In the genomic region with DNA sequence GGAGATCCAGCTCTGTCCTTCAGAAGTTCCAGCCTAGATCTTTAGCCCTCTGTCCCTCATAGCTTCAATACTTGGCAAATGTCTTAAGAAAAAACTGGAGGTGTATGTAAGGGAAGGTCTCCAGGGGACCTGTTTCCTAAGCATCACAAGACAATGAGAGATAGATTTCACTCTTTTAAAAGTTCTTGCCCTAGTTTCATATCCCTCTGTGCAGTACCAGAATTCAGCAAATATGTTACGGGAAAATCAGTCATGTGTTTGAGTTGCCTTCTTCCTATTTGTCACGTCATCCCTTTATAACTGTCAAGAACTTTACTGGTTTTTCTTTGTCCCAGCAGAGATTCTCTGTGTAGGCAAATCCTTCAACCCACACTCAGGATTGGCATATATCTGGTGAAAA, we compare ENCODE assay signal across 1 cellular context.
TF ChIP-seq lines count a peak whose summit lies in the region.

No MANE protein-coding gene starts in this region.

TF ChIP-seq in SK-N-SH treated with all-trans-retinoic acid at 6 μM for 48 hours, 23 proteins besides CTCF, POLR2A, EP300 and RAD21 (continued from another document):
- TF ChIP-seq, protein P1, sequence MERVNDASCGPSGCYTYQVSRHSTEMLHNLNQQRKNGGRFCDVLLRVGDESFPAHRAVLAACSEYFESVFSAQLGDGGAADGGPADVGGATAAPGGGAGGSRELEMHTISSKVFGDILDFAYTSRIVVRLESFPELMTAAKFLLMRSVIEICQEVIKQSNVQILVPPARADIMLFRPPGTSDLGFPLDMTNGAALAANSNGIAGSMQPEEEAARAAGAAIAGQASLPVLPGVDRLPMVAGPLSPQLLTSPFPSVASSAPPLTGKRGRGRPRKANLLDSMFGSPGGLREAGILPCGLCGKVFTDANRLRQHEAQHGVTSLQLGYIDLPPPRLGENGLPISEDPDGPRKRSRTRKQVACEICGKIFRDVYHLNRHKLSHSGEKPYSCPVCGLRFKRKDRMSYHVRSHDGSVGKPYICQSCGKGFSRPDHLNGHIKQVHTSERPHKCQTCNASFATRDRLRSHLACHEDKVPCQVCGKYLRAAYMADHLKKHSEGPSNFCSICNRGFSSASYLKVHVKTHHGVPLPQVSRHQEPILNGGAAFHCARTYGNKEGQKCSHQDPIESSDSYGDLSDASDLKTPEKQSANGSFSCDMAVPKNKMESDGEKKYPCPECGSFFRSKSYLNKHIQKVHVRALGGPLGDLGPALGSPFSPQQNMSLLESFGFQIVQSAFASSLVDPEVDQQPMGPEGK (CRISPR knock-in tag; IDR thresholded peaks at IDR 0.05; ENCODE audit: borderline replicate concordance), result no peak
- no peak for TF ChIP-seq SNAI2 (CRISPR knock-in tag; IDR thresholded peaks at IDR 0.05)
- TF ChIP-seq ZFP30 (CRISPR knock-in tag; IDR thresholded peaks at IDR 0.05), result no peak
- TF ChIP-seq ZFP3 (CRISPR knock-in tag; IDR thresholded peaks at IDR 0.05), result no peak
- no peak for TF ChIP-seq ZNF8 (CRISPR knock-in tag; IDR thresholded peaks at IDR 0.05)
- TF ChIP-seq CSDC2 (CRISPR knock-in tag; IDR thresholded peaks at IDR 0.05), result no peak
- no peak for TF ChIP-seq ISL1 (CRISPR knock-in tag; IDR thresholded peaks at IDR 0.05)
- TF ChIP-seq, protein P2, sequence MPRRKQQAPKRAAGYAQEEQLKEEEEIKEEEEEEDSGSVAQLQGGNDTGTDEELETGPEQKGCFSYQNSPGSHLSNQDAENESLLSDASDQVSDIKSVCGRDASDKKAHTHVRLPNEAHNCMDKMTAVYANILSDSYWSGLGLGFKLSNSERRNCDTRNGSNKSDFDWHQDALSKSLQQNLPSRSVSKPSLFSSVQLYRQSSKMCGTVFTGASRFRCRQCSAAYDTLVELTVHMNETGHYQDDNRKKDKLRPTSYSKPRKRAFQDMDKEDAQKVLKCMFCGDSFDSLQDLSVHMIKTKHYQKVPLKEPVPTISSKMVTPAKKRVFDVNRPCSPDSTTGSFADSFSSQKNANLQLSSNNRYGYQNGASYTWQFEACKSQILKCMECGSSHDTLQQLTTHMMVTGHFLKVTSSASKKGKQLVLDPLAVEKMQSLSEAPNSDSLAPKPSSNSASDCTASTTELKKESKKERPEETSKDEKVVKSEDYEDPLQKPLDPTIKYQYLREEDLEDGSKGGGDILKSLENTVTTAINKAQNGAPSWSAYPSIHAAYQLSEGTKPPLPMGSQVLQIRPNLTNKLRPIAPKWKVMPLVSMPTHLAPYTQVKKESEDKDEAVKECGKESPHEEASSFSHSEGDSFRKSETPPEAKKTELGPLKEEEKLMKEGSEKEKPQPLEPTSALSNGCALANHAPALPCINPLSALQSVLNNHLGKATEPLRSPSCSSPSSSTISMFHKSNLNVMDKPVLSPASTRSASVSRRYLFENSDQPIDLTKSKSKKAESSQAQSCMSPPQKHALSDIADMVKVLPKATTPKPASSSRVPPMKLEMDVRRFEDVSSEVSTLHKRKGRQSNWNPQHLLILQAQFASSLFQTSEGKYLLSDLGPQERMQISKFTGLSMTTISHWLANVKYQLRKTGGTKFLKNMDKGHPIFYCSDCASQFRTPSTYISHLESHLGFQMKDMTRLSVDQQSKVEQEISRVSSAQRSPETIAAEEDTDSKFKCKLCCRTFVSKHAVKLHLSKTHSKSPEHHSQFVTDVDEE (CRISPR knock-in tag; IDR thresholded peaks at IDR 0.05), result no peak
- TF ChIP-seq ESRRG (CRISPR knock-in tag; IDR thresholded peaks at IDR 0.05), result no peak
- no peak for TF ChIP-seq BACH2 (CRISPR knock-in tag; IDR thresholded peaks at IDR 0.05; ENCODE audit: borderline replicate concordance)
- no peak for TF ChIP-seq ARNTL (CRISPR knock-in tag; IDR thresholded peaks at IDR 0.05; ENCODE audit: borderline replicate concordance, low read depth)
- no peak for TF ChIP-seq ZNF70 (CRISPR knock-in tag; IDR thresholded peaks at IDR 0.05)
- no peak for TF ChIP-seq ZC3H10 (CRISPR knock-in tag; IDR thresholded peaks at IDR 0.05)
- no peak for TF ChIP-seq PPARA (CRISPR knock-in tag; IDR thresholded peaks at IDR 0.05; ENCODE audit: borderline replicate concordance)
- TF ChIP-seq ZNF565 (CRISPR knock-in tag; conservative IDR thresholded peaks at IDR 0.05; ENCODE audit: low read depth), result no peak
- TF ChIP-seq, protein P3, sequence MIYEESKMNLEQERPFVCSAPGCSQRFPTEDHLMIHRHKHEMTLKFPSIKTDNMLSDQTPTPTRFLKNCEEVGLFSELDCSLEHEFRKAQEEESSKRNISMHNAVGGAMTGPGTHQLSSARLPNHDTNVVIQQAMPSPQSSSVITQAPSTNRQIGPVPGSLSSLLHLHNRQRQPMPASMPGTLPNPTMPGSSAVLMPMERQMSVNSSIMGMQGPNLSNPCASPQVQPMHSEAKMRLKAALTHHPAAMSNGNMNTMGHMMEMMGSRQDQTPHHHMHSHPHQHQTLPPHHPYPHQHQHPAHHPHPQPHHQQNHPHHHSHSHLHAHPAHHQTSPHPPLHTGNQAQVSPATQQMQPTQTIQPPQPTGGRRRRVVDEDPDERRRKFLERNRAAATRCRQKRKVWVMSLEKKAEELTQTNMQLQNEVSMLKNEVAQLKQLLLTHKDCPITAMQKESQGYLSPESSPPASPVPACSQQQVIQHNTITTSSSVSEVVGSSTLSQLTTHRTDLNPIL (CRISPR knock-in tag; IDR thresholded peaks at IDR 0.05; ENCODE audit: low read depth), result no peak
